In the genomic region with DNA sequence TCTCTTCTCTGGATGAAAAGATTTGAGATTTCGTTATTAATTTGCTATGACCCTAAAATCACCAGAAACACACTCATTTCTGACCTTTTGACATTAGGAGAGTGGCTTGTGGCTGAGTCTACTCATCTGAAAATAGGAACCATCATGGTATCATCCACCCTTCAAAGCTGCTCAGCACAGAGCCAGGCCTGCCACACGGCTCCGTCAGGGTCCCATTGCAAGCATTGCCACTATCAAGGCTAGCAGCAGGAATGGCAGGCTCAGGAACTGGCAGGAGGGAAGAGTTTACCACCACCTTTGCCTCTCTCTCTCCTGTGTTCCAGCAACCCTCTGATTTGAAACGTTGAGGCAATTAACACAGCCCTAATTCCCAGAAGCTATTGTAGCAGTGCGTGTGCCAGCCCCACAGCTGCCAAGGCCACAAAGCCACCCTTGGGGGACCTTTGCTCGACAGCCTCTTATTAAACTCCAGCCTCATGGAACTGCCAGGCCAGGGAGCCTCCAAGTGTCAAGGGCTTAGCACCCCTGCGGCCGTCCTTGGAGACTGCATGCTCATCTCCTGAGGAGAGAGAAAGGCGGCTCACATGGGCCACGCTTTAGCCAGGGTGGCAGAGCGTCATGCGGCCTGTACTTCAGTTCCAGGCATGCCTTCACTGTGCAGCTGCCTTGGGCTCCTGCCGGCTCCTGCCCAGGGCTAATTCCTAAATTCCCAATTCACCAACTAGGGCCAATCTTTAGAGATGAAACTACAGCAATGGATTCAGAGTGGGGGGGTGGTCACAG, we compare ENCODE assay signal across 1 cellular context.
TF ChIP-seq lines count a peak whose summit lies in the region.

No MANE protein-coding gene starts in this region.

TF ChIP-seq in GM23338, 12 proteins besides CTCF, POLR2A, EP300 and RAD21 (continued from another document):
- TF ChIP-seq REST (IDR thresholded peaks at IDR 0.05; ENCODE audit: unreplicated experiment) (no peak), EZH2 (IDR thresholded peaks at IDR 0.05; ENCODE audit: low read depth, unreplicated experiment) (no peak), EZH2phosphoT487 (IDR thresholded peaks at IDR 0.05; ENCODE audit: unreplicated experiment) (no peak), CREB1 (CRISPR knock-in tag; IDR thresholded peaks at IDR 0.05; ENCODE audit: low read depth) (no peak), JUNB (IDR thresholded peaks at IDR 0.05; ENCODE audit: unreplicated experiment) (no peak), ZNF114 (CRISPR knock-in tag; IDR thresholded peaks at IDR 0.05) (no peak), POLR2AphosphoS5 (IDR thresholded peaks at IDR 0.05; ENCODE audit: low read depth) (no peak), ZNF331 (CRISPR knock-in tag; IDR thresholded peaks at IDR 0.05; ENCODE audit: low read depth) (no peak), STAT1 (IDR thresholded peaks at IDR 0.05; ENCODE audit: unreplicated experiment) (no peak)
- TF ChIP-seq, protein P1, sequence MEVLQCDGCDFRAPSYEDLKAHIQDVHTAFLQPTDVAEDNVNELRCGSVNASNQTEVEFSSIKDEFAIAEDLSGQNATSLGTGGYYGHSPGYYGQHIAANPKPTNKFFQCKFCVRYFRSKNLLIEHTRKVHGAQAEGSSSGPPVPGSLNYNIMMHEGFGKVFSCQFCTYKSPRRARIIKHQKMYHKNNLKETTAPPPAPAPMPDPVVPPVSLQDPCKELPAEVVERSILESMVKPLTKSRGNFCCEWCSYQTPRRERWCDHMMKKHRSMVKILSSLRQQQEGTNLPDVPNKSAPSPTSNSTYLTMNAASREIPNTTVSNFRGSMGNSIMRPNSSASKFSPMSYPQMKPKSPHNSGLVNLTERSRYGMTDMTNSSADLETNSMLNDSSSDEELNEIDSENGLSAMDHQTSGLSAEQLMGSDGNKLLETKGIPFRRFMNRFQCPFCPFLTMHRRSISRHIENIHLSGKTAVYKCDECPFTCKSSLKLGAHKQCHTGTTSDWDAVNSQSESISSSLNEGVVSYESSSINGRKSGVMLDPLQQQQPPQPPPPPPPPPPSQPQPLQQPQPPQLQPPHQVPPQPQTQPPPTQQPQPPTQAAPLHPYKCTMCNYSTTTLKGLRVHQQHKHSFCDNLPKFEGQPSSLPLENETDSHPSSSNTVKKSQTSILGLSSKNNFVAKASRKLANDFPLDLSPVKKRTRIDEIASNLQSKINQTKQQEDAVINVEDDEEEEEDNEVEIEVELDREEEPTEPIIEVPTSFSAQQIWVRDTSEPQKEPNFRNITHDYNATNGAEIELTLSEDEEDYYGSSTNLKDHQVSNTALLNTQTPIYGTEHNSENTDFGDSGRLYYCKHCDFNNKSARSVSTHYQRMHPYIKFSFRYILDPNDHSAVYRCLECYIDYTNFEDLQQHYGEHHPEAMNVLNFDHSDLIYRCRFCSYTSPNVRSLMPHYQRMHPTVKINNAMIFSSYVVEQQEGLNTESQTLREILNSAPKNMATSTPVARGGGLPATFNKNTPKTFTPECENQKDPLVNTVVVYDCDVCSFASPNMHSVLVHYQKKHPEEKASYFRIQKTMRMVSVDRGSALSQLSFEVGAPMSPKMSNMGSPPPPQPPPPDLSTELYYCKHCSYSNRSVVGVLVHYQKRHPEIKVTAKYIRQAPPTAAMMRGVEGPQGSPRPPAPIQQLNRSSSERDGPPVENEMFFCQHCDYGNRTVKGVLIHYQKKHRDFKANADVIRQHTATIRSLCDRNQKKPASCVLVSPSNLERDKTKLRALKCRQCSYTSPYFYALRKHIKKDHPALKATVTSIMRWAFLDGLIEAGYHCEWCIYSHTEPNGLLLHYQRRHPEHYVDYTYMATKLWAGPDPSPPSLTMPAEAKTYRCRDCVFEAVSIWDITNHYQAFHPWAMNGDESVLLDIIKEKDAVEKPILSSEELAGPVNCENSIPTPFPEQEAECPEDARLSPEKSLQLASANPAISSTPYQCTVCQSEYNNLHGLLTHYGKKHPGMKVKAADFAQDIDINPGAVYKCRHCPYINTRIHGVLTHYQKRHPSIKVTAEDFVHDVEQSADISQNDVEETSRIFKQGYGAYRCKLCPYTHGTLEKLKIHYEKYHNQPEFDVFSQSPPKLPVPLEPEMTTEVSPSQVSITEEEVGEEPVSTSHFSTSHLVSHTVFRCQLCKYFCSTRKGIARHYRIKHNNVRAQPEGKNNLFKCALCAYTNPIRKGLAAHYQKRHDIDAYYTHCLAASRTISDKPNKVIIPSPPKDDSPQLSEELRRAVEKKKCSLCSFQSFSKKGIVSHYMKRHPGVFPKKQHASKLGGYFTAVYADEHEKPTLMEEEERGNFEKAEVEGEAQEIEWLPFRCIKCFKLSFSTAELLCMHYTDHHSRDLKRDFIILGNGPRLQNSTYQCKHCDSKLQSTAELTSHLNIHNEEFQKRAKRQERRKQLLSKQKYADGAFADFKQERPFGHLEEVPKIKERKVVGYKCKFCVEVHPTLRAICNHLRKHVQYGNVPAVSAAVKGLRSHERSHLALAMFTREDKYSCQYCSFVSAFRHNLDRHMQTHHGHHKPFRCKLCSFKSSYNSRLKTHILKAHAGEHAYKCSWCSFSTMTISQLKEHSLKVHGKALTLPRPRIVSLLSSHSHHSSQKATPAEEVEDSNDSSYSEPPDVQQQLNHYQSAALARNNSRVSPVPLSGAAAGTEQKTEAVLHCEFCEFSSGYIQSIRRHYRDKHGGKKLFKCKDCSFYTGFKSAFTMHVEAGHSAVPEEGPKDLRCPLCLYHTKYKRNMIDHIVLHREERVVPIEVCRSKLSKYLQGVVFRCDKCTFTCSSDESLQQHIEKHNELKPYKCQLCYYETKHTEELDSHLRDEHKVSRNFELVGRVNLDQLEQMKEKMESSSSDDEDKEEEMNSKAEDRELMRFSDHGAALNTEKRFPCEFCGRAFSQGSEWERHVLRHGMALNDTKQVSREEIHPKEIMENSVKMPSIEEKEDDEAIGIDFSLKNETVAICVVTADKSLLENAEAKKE (CRISPR knock-in tag; IDR thresholded peaks at IDR 0.05): no peak
- TF ChIP-seq, protein P2, sequence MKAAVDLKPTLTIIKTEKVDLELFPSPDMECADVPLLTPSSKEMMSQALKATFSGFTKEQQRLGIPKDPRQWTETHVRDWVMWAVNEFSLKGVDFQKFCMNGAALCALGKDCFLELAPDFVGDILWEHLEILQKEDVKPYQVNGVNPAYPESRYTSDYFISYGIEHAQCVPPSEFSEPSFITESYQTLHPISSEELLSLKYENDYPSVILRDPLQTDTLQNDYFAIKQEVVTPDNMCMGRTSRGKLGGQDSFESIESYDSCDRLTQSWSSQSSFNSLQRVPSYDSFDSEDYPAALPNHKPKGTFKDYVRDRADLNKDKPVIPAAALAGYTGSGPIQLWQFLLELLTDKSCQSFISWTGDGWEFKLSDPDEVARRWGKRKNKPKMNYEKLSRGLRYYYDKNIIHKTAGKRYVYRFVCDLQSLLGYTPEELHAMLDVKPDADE (IDR thresholded peaks at IDR 0.05): no peak
